ENCODE assay signal across 8 cellular contexts in genomic region chr3:115784739-115785571, GRCh38.
DNase-seq lines count a peak whose midpoint lies in the region; ATAC-seq and TF ChIP-seq lines count a peak whose summit lies in the region.

No MANE protein-coding gene starts in this region.

- peaks cover 21% of the 10 kb centered on the region for H3K4me1 Mint-ChIP-seq in activated CD4-positive, alpha-beta memory T cell treated with anti-CD3 and anti-CD28 coated beads, Interleukin-2, amount 10 ng/mL, durations not matched to agents 7 days and 5 days

- no peak for TF ChIP-seq POLR2A in gastroesophageal sphincter (IDR thresholded peaks at IDR 0.05)

- no peak for TF ChIP-seq EP300 in gastroesophageal sphincter (IDR thresholded peaks at IDR 0.05)

- no peaks in the 10 kb centered on the region for H3K9me3 ChIP-seq in HAP-1
- H3K9me3 ChIP-seq in gastroesophageal sphincter, result no peaks in the 10 kb centered on the region

- 2 to 4% methylated on average over 5 to 11 of the region's 11 CpGs for WGBS in gastroesophageal sphincter (ENCODE audit: low coverage in 1 of 2), 2 donors

- in situ Hi-C loops in HAP-1 (cut with MboI; ENCODE audit: low sequenced_read_pairs), result no loop called here

- no peaks in the 10 kb centered on the region for H3K9me3 Mint-ChIP-seq in activated CD4-positive, alpha-beta memory T cell treated with anti-CD3 and anti-CD28 coated beads, Interleukin-2, amount 10 ng/mL, durations not matched to agents 7 days and 5 days

- H3K4me3 ChIP-seq in HAP-1 (peak overlapping the region; percentile 46), gastroesophageal sphincter (peak overlapping the region; percentile 51 to 84), rectal smooth muscle tissue (ENCODE audit: low read length) (peak overlapping the region; percentile 77)

- peaks cover 9% of the 10 kb centered on the region for H3K4me1 ChIP-seq in HAP-1
- peaks cover 0 to 21% (median 0%) of the 10 kb centered on the region in 3 donors for H3K4me1 ChIP-seq in gastroesophageal sphincter
- H3K4me1 ChIP-seq in rectal smooth muscle tissue (ENCODE audit: control insufficient read depth, insufficient read depth, low read length), result no peaks in the 10 kb centered on the region

- ATAC-seq in gastroesophageal sphincter (no peak), GM18861 (IDR thresholded peaks at IDR 0.05; ENCODE audit: unreplicated experiment) (no peak)

- H3K27ac ChIP-seq in gastroesophageal sphincter (peak overlapping the region in 3 of 4 donors; percentile 94 to 95 (median 95)), rectal smooth muscle tissue (ENCODE audit: low read depth, low read length) (peak overlapping the region; percentile 89)

- TF ChIP-seq CTCF in gastroesophageal sphincter (IDR thresholded peaks at IDR 0.05), result no peak

- H3K36me3 ChIP-seq in HAP-1 (replicated peaks), result no peaks in the 10 kb centered on the region
- no peaks in the 10 kb centered on the region for H3K36me3 ChIP-seq in gastroesophageal sphincter
- no peaks in the 10 kb centered on the region for H3K36me3 ChIP-seq in rectal smooth muscle tissue (ENCODE audit: control insufficient read depth, insufficient read depth, low read length)

- peak overlapping the region; percentile 88 for H3K4me3 Mint-ChIP-seq in activated CD4-positive, alpha-beta memory T cell treated with anti-CD3 and anti-CD28 coated beads, Interleukin-2, amount 10 ng/mL, durations not matched to agents 7 days and 5 days

- no peak overlapping the region for H3K9ac ChIP-seq in rectal smooth muscle tissue (ENCODE audit: low read length)

- CTCF ChIA-PET in activated CD4-positive, alpha-beta memory T cell treated with anti-CD3 and anti-CD28 coated beads, Interleukin-2, amount 10 ng/mL, durations not matched to agents 7 days and 5 days (lab: Charles Lee), result interaction anchor here (0.8 to 4.0 kb wide), 20 partner anchors 10 to 952 kb away, joined by 3 to 38 read pairs (median 6); no protein-coding TSS in a partner anchor

- no peaks in the 10 kb centered on the region for H3K36me3 Mint-ChIP-seq in activated CD4-positive, alpha-beta memory T cell treated with anti-CD3 and anti-CD28 coated beads, Interleukin-2, amount 10 ng/mL, durations not matched to agents 7 days and 5 days (ENCODE audit: low read depth)

- DNase-seq in AG20443 (ENCODE audit: low spot score), result peak; percentile 78
- DNase-seq in HAP-1 (ENCODE audit: low spot score in 2 of 2), result peak; percentile 18 to 40
- no peak for DNase-seq in activated CD4-positive, alpha-beta memory T cell treated with anti-CD3 and anti-CD28 coated beads, Interleukin-2, amount 10 ng/mL, durations not matched to agents 7 days and 5 days
- no peak for DNase-seq in NCI-H1930 (lab: John Stamatoyannopoulos, UW)
- DNase-seq in stimulated activated CD4-positive, alpha-beta T cell treated with anti-CD3 and anti-CD28 coated beads, Interleukin-4, amount 100 ng/mL, for 1 hour, result no peak

- peaks cover 4% of the 10 kb centered on the region for H3K27me3 Mint-ChIP-seq in activated CD4-positive, alpha-beta memory T cell treated with anti-CD3 and anti-CD28 coated beads, Interleukin-2, amount 10 ng/mL, durations not matched to agents 7 days and 5 days

- peak overlapping the region; percentile 93 for H3K27ac Mint-ChIP-seq in activated CD4-positive, alpha-beta memory T cell treated with anti-CD3 and anti-CD28 coated beads, Interleukin-2, amount 10 ng/mL, durations not matched to agents 7 days and 5 days

- H3K27me3 ChIP-seq in HAP-1 (ENCODE audit: low read depth) (no peaks in the 10 kb centered on the region), gastroesophageal sphincter (no peaks in the 10 kb centered on the region), rectal smooth muscle tissue (ENCODE audit: control insufficient read depth, insufficient read depth, low read length) (no peaks in the 10 kb centered on the region)

- POLR2A ChIA-PET in activated CD4-positive, alpha-beta memory T cell treated with anti-CD3 and anti-CD28 coated beads, Interleukin-2, amount 10 ng/mL, durations not matched to agents 7 days and 5 days (lab: Charles Lee), result interaction anchor here (0.8 to 2.0 kb wide), 6 partner anchors 13 to 693 kb away, joined by 3 to 10 read pairs (median 4); no protein-coding TSS in a partner anchor

Comparison
In these comparisons a context has a peak if more than half of its experiments do, and no peak if none do; other contexts are left out.
1. DNase-seq: peak in AG20443 (single experiment) and HAP-1 (2 of 2); none in activated CD4-positive, alpha-beta memory T cell treated with anti-CD3 and anti-CD28 coated beads, Interleukin-2, amount 10 ng/mL, durations not matched to agents 7 days and 5 days (single experiment), NCI-H1930 (0 of 2) and stimulated activated CD4-positive, alpha-beta T cell treated with anti-CD3 and anti-CD28 coated beads, Interleukin-4, amount 100 ng/mL, for 1 hour (single experiment).
2. Peak in every context shown above with its lines, with median percentiles within 50 percentile points of each other: H3K4me3 ChIP-seq.